Comparison of ENCODE assay signal across 21 cellular contexts in the genomic region with DNA sequence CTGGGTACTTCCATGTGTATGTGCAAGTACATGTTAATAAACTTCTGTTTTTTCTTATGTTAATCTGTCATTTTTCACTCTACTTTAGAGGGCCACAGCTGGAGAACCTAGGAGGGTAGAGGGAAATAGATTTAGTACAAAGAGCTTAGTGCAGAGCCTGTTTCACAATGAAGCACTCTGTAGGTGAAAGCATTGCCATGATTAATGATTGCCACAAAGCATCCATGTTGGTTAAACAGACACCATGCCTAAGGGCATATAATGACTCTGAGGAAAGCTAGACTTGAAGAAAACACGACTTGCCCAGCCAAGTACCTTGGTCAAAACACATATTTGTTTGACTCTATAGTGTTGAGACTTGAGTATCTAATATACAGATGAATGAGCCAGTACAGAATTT.
"Had no signal": no experiment of that assay in that cellular context is flagged by ENCODE, and none has a peak within 500 bp of the region (broad histone marks: within the 10 kb centered on the region; RNA-seq: fewer than 3 reads in every experiment).

No MANE protein-coding gene starts in this region.

- H3K4me3 ChIP-seq: colonic mucosa, dorsolateral prefrontal cortex, esophagus muscularis mucosa, heart right ventricle, right lobe of liver, testis, vagina had no signal

- ATAC-seq: activated naive CD4-positive, alpha-beta T cell treated with anti-CD3 and anti-CD28 coated beads, Interleukin-2, amount 50 U/mL, for 72 hours; heart right ventricle; left ventricle myocardium superior; right lobe of liver; T-helper 17 cell had no signal

- H3K27ac ChIP-seq: colonic mucosa, dorsolateral prefrontal cortex, esophagus muscularis mucosa, heart right ventricle, neutrophil, right lobe of liver, testis, vagina had no signal

- DNase-seq: activated CD4-positive, alpha-beta memory T cell treated with anti-CD3 and anti-CD28 coated beads for 36 hours; activated CD4-positive, alpha-beta T cell treated with anti-CD3 and anti-CD28 coated beads, Interleukin-2, amount 10 ng/mL, durations not matched to agents 24 days and 14 days; activated CD4-positive, CD25-positive, alpha-beta regulatory T cell treated with anti-CD3 and anti-CD28 coated beads, Interleukin-2, amount 50 U/mL, for 72 hours; activated T-cell treated with anti-CD3 and anti-CD28 coated beads, Interleukin-2, amount 50 U/mL, for 48 hours; colonic mucosa; dorsolateral prefrontal cortex; effector memory CD4-positive, alpha-beta T cell; foreskin melanocyte; heart right ventricle; left ventricle myocardium superior; nephron progenitor cell; right lobe of liver; stimulated activated CD4-positive, alpha-beta T cell treated with anti-CD3 and anti-CD28 coated beads, Interleukin-2, amount 100 ng/mL, for 48 hours; stimulated activated naive CD4-positive, alpha-beta T cell treated with Interleukin-2 at 50 U/mL for 16 hours; T-helper 17 cell; T1000; testis had no signal
